Comparison of ENCODE assay signal across 9 cellular contexts in the genomic region with DNA sequence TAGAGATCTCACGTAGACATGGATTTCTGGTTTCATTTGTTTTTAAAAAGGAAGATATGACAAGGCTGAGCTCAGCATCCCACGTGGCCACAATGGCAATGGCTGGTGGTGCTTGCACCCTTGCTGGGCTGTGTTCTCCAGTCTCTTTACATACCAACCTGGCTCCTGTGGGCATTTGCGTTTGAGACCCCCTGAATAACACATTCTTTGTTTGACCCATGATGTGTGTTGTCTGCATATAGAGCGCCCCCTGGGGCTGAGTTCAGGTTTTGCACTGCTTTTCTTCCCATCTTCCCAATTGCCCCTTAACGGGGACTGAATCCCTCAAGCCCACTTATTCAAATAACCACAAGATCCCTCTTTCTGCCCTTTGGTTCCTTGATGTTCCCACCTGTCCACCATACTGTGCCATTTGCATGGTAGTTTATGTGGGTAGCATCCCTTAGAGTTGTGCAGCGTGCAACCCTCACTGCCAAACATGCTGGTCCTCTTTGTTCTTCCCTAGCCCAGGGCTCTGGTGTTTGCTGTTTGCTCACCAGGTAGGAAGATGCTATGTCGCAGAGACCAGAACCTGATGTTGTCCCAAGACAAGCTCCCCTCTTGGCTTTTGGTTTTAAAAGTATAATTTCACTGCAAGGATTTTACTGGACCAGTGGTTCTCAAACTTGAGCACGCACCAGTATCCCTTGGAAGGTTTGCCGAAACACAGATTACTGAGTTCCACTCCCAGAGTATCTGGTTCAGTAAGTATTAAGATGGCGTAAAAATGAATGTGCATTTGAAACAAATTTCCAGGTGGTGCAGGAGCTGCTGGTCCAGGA. TPM values are rescaled to one million over a fixed set of nuclear protein-coding genes. Genes with fewer than 3 reads are reported as not detected.
DNase-seq lines count a peak whose midpoint lies in the region; ATAC-seq and TF ChIP-seq lines count a peak whose summit lies in the region.
"Had no signal": no experiment of that assay in that cellular context is flagged by ENCODE, and none has a peak within 500 bp of the region (broad histone marks: within the 10 kb centered on the region; RNA-seq: fewer than 3 reads in every experiment).

No MANE protein-coding gene starts in this region.

- POLR2A ChIA-PET in T-cell (lab: Charles Lee) = no interaction called here

- no peak overlapping the region for H3K4me3 Mint-ChIP-seq in T-cell
- H3K4me3 Mint-ChIP-seq in neural crest cell = no peak overlapping the region

- H2AFZ ChIP-seq in ACC112 (ENCODE audit: low read length, unreplicated experiment) = no peak overlapping the region

- H3K79me2 ChIP-seq in ACC112 (ENCODE audit: control insufficient read depth, insufficient read depth, low read length, unreplicated experiment) = no peaks in the 10 kb centered on the region

- no peak overlapping the region for H3K27ac ChIP-seq in ACC112 (ENCODE audit: low read depth, low read length)
- H3K27ac ChIP-seq: tibial nerve had no signal

- in situ Hi-C loops in GM13976 (cut with MboI; ENCODE audit: low sequenced_read_pairs, unreplicated experiment) = loop anchor here (25.0 kb wide), 1 partner anchor 297 kb away; no protein-coding TSS in a partner anchor

- H3K4me1 Mint-ChIP-seq in T-cell (no peaks in the 10 kb centered on the region), neural crest cell (peaks cover 34% of the 10 kb centered on the region)

- H3K4me1 ChIP-seq in ACC112 (ENCODE audit: control insufficient read depth, insufficient read depth, low read length, unreplicated experiment) = no peaks in the 10 kb centered on the region
- H3K4me1 ChIP-seq: tibial nerve had no signal

- DNase-seq in GM13976 (ENCODE audit: low spot score) (peak; percentile 58), T-cell (peak in 23 of 34 experiments; percentile 3 to 41 (median 17)), cerebellar cortex (ENCODE audit: low spot score) (peak; percentile 8), neural crest cell (ENCODE audit: low read depth, low spot score) (peak; percentile 63), cortex of kidney (lab: John Stamatoyannopoulos, UW) (no peak)

- no peak for ATAC-seq in T-cell (replicated peaks in 1 of 4)
- no peak for ATAC-seq in GM19324 (IDR thresholded peaks at IDR 0.05; ENCODE audit: low FRiP score, unreplicated experiment)
- ATAC-seq in GM21515 (IDR thresholded peaks at IDR 0.05; ENCODE audit: unreplicated experiment) = no peak

- H3K4me3 ChIP-seq in ACC112 (ENCODE audit: low read depth, low read length) = peak overlapping the region; percentile 53; the same call in 1 of the 2 replicates
- H3K4me3 ChIP-seq: tibial nerve had no signal

- H3K9me3 Mint-ChIP-seq in T-cell = no peaks in the 10 kb centered on the region
- peaks cover 23% of the 10 kb centered on the region for H3K9me3 Mint-ChIP-seq in neural crest cell

- TF ChIP-seq CTCF in GM13976 (IDR thresholded peaks at IDR 0.05; ENCODE audit: borderline replicate concordance, control extremely low read depth, extremely low read depth, insufficient read depth, missing control alignments) (peak; percentile 63), neural crest cell (conservative IDR thresholded peaks at IDR 0.05) (peak; percentile 72)

- CTCF ChIA-PET in T-cell (lab: Charles Lee) = interaction anchor here in 1 of 2 donors (1.3 kb wide), 1 partner anchor 37 kb away, joined by 4 read pairs; no protein-coding TSS in a partner anchor

- H3K27me3 Mint-ChIP-seq in T-cell (no peaks in the 10 kb centered on the region), neural crest cell (ENCODE audit: low read depth) (peaks cover 2% of the 10 kb centered on the region)

- H3K36me3 ChIP-seq in ACC112 (ENCODE audit: insufficient read depth, low read length) = no peaks in the 10 kb centered on the region
- H3K36me3 ChIP-seq: tibial nerve had no signal

- H3K27ac Mint-ChIP-seq in T-cell (no peak overlapping the region), neural crest cell (ENCODE audit: unreplicated experiment) (no peak overlapping the region)

- H3K27me3 ChIP-seq in ACC112 (ENCODE audit: insufficient read depth, low read length) = peaks cover 40% of the 10 kb centered on the region
- H3K27me3 ChIP-seq: tibial nerve had no signal

- H3K36me3 Mint-ChIP-seq in T-cell (no peaks in the 10 kb centered on the region), neural crest cell (ENCODE audit: low read depth) (peaks cover 11% of the 10 kb centered on the region)

RNA-seq across cellular contexts. Expression of gene NKD1, which starts 38.5 kb away (rescaled TPM):
- total RNA-seq in T-cell (10 to 100 TPM in 3 of 5 donors, 1 to 10 TPM in 2; 5.5 to 22.2 (median 15.8) TPM), neural crest cell (49.8 and 54.7 TPM in 2 replicates)
